ENCODE assay signal across 19 cellular contexts in the genomic region with DNA sequence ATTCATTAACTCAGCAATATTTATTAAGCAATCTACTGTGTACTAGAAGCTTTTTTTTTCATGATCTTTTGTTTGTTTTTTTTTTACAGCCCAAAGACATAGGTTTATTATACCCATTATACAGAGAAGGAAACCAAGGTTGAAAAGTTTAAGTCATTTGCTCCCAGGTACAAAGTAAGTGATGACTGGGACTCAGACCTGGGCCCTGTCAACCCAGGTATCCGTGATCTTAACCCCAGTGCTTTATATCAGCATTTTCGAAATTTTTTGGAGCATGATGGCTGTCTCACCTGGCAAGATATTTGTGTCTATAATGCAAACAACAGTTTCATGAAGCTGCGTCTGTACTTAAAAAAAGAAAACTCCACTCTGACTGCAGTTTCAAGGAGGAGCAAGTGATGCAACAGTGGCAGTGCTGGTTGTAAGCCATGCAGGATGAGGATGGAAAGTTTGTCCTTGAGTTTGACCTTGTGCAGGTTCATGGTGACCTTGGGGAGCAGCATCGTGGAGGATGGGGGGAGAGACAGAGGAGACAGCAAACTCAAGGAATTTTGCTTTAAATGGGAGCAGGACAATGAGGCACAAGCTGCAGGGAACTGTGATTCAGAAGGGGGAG.
"Had no signal": no experiment of that assay in that cellular context is flagged by ENCODE, and none has a peak within 500 bp of the region (broad histone marks: within the 10 kb centered on the region; RNA-seq: fewer than 3 reads in every experiment).

No MANE protein-coding gene starts in this region.

- H3K9me3 ChIP-seq: SK-N-SH had no signal

- H3K9ac ChIP-seq: KMS-11, SK-N-SH had no signal

- H3K4me2 ChIP-seq: KMS-11, SK-N-SH had no signal

- H3K9me2 ChIP-seq: SK-N-SH had no signal

- ATAC-seq: Panc1, PC-3 had no signal

- H3K27ac ChIP-seq: KMS-11, RWPE1 had no signal

- DNase-seq: IMR-90; Kasumi-1; MM.1S; NCI-H1436; NCI-H187; NCI-H2081 treated with DMSO at 0.1 percent for 48 hours; NCI-H226; NCI-H446; NCI-H510A; NCI-H524 treated with DMSO at 0.1 percent for 48 hours; NCI-H82; NK-92 treated with Interleukin-12 subunit alpha and Interleukin-12 subunit beta, amount 100 ng/mL, for 24 hours; PC-3; SHP77; SK-N-SH; SW 1271 had no signal
